9 cellular contexts compared by ENCODE assay signal in genomic region chr16:72961115-72961832, GRCh38.
DNase-seq lines count a peak whose midpoint lies in the region; ATAC-seq, FAIRE-seq and TF ChIP-seq lines count a peak whose summit lies in the region.
"Had no signal": no experiment of that assay in that cellular context is flagged by ENCODE, and none has a peak within 500 bp of the region (broad histone marks: within the 10 kb centered on the region; RNA-seq: fewer than 3 reads in every experiment).

No MANE protein-coding gene starts in this region.

- DNase-seq in DMS153 (lab: John Stamatoyannopoulos, UW) (peak; percentile 94), NCI-H2081 treated with DMSO at 0.1 percent for 48 hours (lab: John Stamatoyannopoulos, UW) (peak; percentile 43), MCF 10A (ENCODE audit: unreplicated experiment) (peak; percentile 16), pancreas (no peak), UCSD-AML1 (lab: John Stamatoyannopoulos, UW; ENCODE audit: unreplicated experiment) (no peak), left lung (no peak), RKO (ENCODE audit: low spot score) (no peak)

- no peak overlapping the region for H3K4me3 ChIP-seq in pancreas
- H3K4me3 ChIP-seq in left lung: no peak overlapping the region

- ATAC-seq in pancreas: peak; percentile 52 to 76 (median 67)
- ATAC-seq in left lung: no peak
- ATAC-seq in GM21576 (IDR thresholded peaks at IDR 0.05; ENCODE audit: unreplicated experiment): no peak

- H3K27ac ChIP-seq in pancreas (no peak overlapping the region), left lung (no peak overlapping the region)

- H3K9me3 Mint-ChIP-seq in MCF 10A (ENCODE audit: unreplicated experiment): no peaks in the 10 kb centered on the region

- intact Hi-C loops in MCF 10A (cut with micrococcal nuclease) (loop anchor here (5.0 kb wide), 1 partner anchor 916 kb away; no protein-coding TSS in a partner anchor), pancreas (cut with DNase I) (loop anchor here in 1 of 3 donors (10.0 kb wide), 1 partner anchor 84 kb away; the partner anchor contains the start of gene ZFHX3), left lung (cut with DNase I) (no loop called here)

- H3K27me3 ChIP-seq in pancreas: no peaks in the 10 kb centered on the region
- no peaks in the 10 kb centered on the region for H3K27me3 ChIP-seq in left lung

- H3K27ac Mint-ChIP-seq in MCF 10A (ENCODE audit: low read depth, unreplicated experiment): no peak overlapping the region

- FAIRE-seq in pancreas (lab: Jason Lieb, UNC): no peak
- FAIRE-seq: colon had no signal

- H3K36me3 ChIP-seq in pancreas (peaks cover 2 to 7% (median 5%) of the 10 kb centered on the region in 3 donors), left lung (peaks cover 0 to 27% of the 10 kb centered on the region in 2 donors)

- WGBS in pancreas, 2 donors: 58 to 59% methylated on average over 20 of the region's 20 CpGs

- no peaks in the 10 kb centered on the region for H3K4me1 ChIP-seq in pancreas
- no peaks in the 10 kb centered on the region for H3K4me1 ChIP-seq in left lung

- no peak overlapping the region for H3K4me3 Mint-ChIP-seq in MCF 10A (ENCODE audit: unreplicated experiment)

- H3K36me3 Mint-ChIP-seq in MCF 10A (ENCODE audit: insufficient read depth, unreplicated experiment): peaks cover 51% of the 10 kb centered on the region

- no TSS peak for BruUV-seq in MCF 10A (replicated peaks; lab: Mats Ljungman, UMichigan)

- no peaks in the 10 kb centered on the region for H3K27me3 Mint-ChIP-seq in MCF 10A (ENCODE audit: insufficient read depth, unreplicated experiment)

- POLR2A ChIA-PET in MCF 10A (lab: Yijun Ruan, JAX): interaction anchor here (0.5 to 1.2 kb wide), 3 partner anchors 11 to 129 kb away, joined by 3 to 6 read pairs (median 5); no protein-coding TSS in a partner anchor

- no peaks in the 10 kb centered on the region for H3K4me1 Mint-ChIP-seq in MCF 10A (ENCODE audit: insufficient read depth, unreplicated experiment)

- TF ChIP-seq CTCF in MCF 10A (IDR thresholded peaks at IDR 0.05; ENCODE audit: unreplicated experiment): peak; percentile 19
- TF ChIP-seq CTCF in pancreas (IDR thresholded peaks at IDR 0.05): peak in 2 of 4 donors; percentile 26 to 35
- TF ChIP-seq CTCF in left lung (IDR thresholded peaks at IDR 0.05): no peak

- H3K9me3 ChIP-seq in pancreas (no peaks in the 10 kb centered on the region), left lung (no peaks in the 10 kb centered on the region)

- CTCF ChIA-PET in MCF 10A (lab: Yijun Ruan, JAX): interaction anchor here (0.6 to 1.6 kb wide), 13 partner anchors 9 to 459 kb away, joined by 3 to 9 read pairs (median 4); no protein-coding TSS in a partner anchor

Comparison
In these comparisons a context has a peak if more than half of its experiments do, and no peak if none do; other contexts are left out.
1. DNase-seq: peak in DMS153 (single experiment), NCI-H2081 treated with DMSO at 0.1 percent for 48 hours (single experiment) and MCF 10A (single experiment); none in pancreas (0 of 6), UCSD-AML1 (single experiment), left lung (0 of 2) and RKO (single experiment).
2. ATAC-seq: peak in pancreas (4 of 4); none in left lung (single experiment) and GM21576 (single experiment).